In the genomic region with DNA sequence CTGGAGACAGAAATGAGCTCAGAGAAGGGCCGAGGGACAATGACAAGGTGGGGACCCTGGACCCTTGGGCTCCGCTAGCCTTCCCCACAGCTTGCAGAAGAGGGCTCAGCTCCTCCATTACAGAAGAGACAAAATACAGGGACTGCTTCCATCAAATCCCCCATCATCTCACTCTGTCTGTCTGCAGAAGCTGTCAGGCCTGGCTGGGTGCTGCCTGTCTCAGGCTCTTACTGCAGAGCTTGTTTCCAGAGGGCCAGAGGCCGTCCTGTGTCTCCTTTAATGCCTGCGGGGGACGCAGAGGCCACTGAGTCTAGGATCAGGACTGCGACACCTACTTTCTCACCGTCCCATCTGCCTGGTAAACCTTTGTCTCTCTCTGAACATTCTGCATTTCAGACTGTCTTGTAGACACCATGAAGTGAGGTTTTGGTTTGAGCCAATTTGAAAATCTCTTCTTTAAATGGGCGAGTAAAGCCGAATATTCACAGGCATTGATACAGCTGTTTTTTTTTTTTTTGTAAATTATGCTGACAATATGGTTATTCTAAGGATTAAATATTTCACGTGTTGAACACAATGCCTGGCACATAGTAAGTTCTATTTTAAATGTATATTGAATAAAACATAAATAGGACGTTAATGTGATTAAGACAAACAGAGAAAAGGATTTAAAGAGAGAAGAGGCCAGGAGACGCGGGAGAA, we compare ENCODE assay signal across 2 cellular contexts.
TF ChIP-seq lines count a peak whose summit lies in the region.

No MANE protein-coding gene starts in this region.

TF ChIP-seq in WTC11, 78 proteins besides CTCF, POLR2A, EP300 and RAD21:
- TF ChIP-seq SOX15 (CRISPR knock-in tag; IDR thresholded peaks at IDR 0.05) (no peak), ZNF121 (CRISPR knock-in tag; IDR thresholded peaks at IDR 0.05) (no peak), GABPB1 (CRISPR knock-in tag; IDR thresholded peaks at IDR 0.05) (no peak), PRRX2 (CRISPR knock-in tag; IDR thresholded peaks at IDR 0.05) (no peak), ZNF263 (CRISPR knock-in tag; IDR thresholded peaks at IDR 0.05; ENCODE audit: low read depth) (no peak), EMX1 (CRISPR knock-in tag; IDR thresholded peaks at IDR 0.05) (no peak), IRF2 (CRISPR knock-in tag; IDR thresholded peaks at IDR 0.05; ENCODE audit: borderline replicate concordance, low read depth) (no peak), KAT7 (CRISPR knock-in tag; IDR thresholded peaks at IDR 0.05; ENCODE audit: borderline replicate concordance) (no peak), SMAD3 (CRISPR knock-in tag; IDR thresholded peaks at IDR 0.05; ENCODE audit: borderline replicate concordance) (no peak)
- TF ChIP-seq, protein P1, sequence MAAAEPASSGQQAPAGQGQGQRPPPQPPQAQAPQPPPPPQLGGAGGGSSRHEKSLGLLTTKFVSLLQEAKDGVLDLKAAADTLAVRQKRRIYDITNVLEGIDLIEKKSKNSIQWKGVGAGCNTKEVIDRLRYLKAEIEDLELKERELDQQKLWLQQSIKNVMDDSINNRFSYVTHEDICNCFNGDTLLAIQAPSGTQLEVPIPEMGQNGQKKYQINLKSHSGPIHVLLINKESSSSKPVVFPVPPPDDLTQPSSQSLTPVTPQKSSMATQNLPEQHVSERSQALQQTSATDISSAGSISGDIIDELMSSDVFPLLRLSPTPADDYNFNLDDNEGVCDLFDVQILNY (CRISPR knock-in tag; IDR thresholded peaks at IDR 0.05): no peak
- TF ChIP-seq, protein P2, sequence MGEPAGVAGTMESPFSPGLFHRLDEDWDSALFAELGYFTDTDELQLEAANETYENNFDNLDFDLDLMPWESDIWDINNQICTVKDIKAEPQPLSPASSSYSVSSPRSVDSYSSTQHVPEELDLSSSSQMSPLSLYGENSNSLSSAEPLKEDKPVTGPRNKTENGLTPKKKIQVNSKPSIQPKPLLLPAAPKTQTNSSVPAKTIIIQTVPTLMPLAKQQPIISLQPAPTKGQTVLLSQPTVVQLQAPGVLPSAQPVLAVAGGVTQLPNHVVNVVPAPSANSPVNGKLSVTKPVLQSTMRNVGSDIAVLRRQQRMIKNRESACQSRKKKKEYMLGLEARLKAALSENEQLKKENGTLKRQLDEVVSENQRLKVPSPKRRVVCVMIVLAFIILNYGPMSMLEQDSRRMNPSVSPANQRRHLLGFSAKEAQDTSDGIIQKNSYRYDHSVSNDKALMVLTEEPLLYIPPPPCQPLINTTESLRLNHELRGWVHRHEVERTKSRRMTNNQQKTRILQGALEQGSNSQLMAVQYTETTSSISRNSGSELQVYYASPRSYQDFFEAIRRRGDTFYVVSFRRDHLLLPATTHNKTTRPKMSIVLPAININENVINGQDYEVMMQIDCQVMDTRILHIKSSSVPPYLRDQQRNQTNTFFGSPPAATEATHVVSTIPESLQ (CRISPR knock-in tag; IDR thresholded peaks at IDR 0.05): no peak

TF ChIP-seq in neural cell, 6 proteins besides CTCF, POLR2A, EP300 and RAD21:
- no peak for TF ChIP-seq TAF1 (IDR thresholded peaks at IDR 0.05; ENCODE audit: low read depth)
- TF ChIP-seq POLR2AphosphoS5 (IDR thresholded peaks at IDR 0.05): no peak
- no peak for TF ChIP-seq MXI1 (conservative IDR thresholded peaks at IDR 0.05; ENCODE audit: poor library complexity, severe bottlenecking)
- no peak for TF ChIP-seq SMC3 (conservative IDR thresholded peaks at IDR 0.05; ENCODE audit: poor library complexity)
- TF ChIP-seq EZH2 (IDR thresholded peaks at IDR 0.05; ENCODE audit: borderline replicate concordance, insufficient read depth, low read length, poor library complexity, severe bottlenecking): no peak
- TF ChIP-seq, protein P3, sequence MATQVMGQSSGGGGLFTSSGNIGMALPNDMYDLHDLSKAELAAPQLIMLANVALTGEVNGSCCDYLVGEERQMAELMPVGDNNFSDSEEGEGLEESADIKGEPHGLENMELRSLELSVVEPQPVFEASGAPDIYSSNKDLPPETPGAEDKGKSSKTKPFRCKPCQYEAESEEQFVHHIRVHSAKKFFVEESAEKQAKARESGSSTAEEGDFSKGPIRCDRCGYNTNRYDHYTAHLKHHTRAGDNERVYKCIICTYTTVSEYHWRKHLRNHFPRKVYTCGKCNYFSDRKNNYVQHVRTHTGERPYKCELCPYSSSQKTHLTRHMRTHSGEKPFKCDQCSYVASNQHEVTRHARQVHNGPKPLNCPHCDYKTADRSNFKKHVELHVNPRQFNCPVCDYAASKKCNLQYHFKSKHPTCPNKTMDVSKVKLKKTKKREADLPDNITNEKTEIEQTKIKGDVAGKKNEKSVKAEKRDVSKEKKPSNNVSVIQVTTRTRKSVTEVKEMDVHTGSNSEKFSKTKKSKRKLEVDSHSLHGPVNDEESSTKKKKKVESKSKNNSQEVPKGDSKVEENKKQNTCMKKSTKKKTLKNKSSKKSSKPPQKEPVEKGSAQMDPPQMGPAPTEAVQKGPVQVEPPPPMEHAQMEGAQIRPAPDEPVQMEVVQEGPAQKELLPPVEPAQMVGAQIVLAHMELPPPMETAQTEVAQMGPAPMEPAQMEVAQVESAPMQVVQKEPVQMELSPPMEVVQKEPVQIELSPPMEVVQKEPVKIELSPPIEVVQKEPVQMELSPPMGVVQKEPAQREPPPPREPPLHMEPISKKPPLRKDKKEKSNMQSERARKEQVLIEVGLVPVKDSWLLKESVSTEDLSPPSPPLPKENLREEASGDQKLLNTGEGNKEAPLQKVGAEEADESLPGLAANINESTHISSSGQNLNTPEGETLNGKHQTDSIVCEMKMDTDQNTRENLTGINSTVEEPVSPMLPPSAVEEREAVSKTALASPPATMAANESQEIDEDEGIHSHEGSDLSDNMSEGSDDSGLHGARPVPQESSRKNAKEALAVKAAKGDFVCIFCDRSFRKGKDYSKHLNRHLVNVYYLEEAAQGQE (IDR thresholded peaks at IDR 0.05; ENCODE audit: borderline replicate concordance): no peak
